In genomic region chr18:50306944-50307343, GRCh38 we compare ENCODE assay signal across 9 cellular contexts. TPM values are rescaled to one million over a fixed set of nuclear protein-coding genes. Genes with fewer than 3 reads are reported as not detected.
DNase-seq lines count a peak whose midpoint lies in the region; ATAC-seq and TF ChIP-seq lines count a peak whose summit lies in the region.
"Had no signal": no experiment of that assay in that cellular context is flagged by ENCODE, and none has a peak within 500 bp of the region (broad histone marks: within the 10 kb centered on the region; RNA-seq: fewer than 3 reads in every experiment).

No MANE protein-coding gene starts in this region.

- H2AFZ ChIP-seq in PC-9: peak overlapping the region; percentile 87

- BruUV-seq in PC-9 (replicated peaks; lab: Mats Ljungman, UMichigan): no TSS peak

- POLR2A ChIA-PET in PC-9 (lab: Charles Lee; ENCODE audit: unreplicated experiment): no interaction called here

- H3K4me1 ChIP-seq in PC-9 (replicated peaks; ENCODE audit: insufficient read depth) (peaks cover 18% of the 10 kb centered on the region), rectal smooth muscle tissue (ENCODE audit: control insufficient read depth, insufficient read depth, low read length) (no peaks in the 10 kb centered on the region)

- TF ChIP-seq CTCF in GM12864 (IDR thresholded peaks at IDR 0.05; ENCODE audit: low read depth, low read length, missing control alignments): no peak
- TF ChIP-seq CTCF in PC-9 (conservative IDR thresholded peaks at IDR 0.05): no peak

- H3K36me3 ChIP-seq in PC-9 (ENCODE audit: low read depth) (no peaks in the 10 kb centered on the region), rectal smooth muscle tissue (ENCODE audit: control insufficient read depth, insufficient read depth, low read length) (no peaks in the 10 kb centered on the region)
- H3K36me3 ChIP-seq: pancreas had no signal

- H3F3A ChIP-seq in PC-9 (ENCODE audit: insufficient read depth, low read depth): peaks cover 23% of the 10 kb centered on the region

- peak overlapping the region; percentile 99 for H3K27ac ChIP-seq in PC-9
- no peak overlapping the region for H3K27ac ChIP-seq in rectal smooth muscle tissue (ENCODE audit: low read depth, low read length)
- H3K27ac ChIP-seq: pancreas had no signal

- no peak for DNase-seq in GM12864 (ENCODE audit: low read depth)
- DNase-seq in PC-9: peak in 1 of 2 experiments; percentile 47
- DNase-seq in fibroblast of gingiva (ENCODE audit: low read depth): peak; percentile 22
- DNase-seq in stimulated activated CD4-positive, alpha-beta T cell treated with anti-CD3 and anti-CD28 coated beads, Interleukin-15, amount 100 ng/mL, for 24 hours: no peak
- DNase-seq in activated CD4-positive, alpha-beta T cell treated with anti-CD3 and anti-CD28 coated beads for 4 hours: no peak
- DNase-seq in NCI-H82 (lab: John Stamatoyannopoulos, UW): no peak

- H4K20me1 ChIP-seq in PC-9 (ENCODE audit: insufficient read depth): no peaks in the 10 kb centered on the region

- no peak overlapping the region for H3K9ac ChIP-seq in rectal smooth muscle tissue (ENCODE audit: low read length)

- no peaks in the 10 kb centered on the region for H3K9me2 ChIP-seq in PC-9 (ENCODE audit: insufficient read depth)

- H3K27me3 ChIP-seq in PC-9 (ENCODE audit: insufficient read depth, low read depth) (no peaks in the 10 kb centered on the region; the same call in 1 of the 2 replicates), rectal smooth muscle tissue (ENCODE audit: control insufficient read depth, insufficient read depth, low read length) (no peaks in the 10 kb centered on the region)
- H3K27me3 ChIP-seq: pancreas had no signal

- H3K9me3 ChIP-seq in PC-9 (ENCODE audit: insufficient read depth, low read depth): peaks cover 3% of the 10 kb centered on the region; the same call in 1 of the 2 replicates
- H3K9me3 ChIP-seq: pancreas had no signal

- CTCF ChIA-PET in PC-9 (lab: Charles Lee): interaction anchor here (0.6 kb wide), 1 partner anchor 49 kb away, joined by 3 read pairs; no protein-coding TSS in a partner anchor

- no peak for ATAC-seq in GM19452 (IDR thresholded peaks at IDR 0.05; ENCODE audit: unreplicated experiment)

- H3K4me3 ChIP-seq in GM12864 (ENCODE audit: low read depth, low read length) (peak overlapping the region; percentile 48), PC-9 (peak overlapping the region; percentile 78; the same call in 1 of the 2 replicates), rectal smooth muscle tissue (ENCODE audit: low read length) (peak overlapping the region; percentile 22)

- no peaks in the 10 kb centered on the region for H3K79me2 ChIP-seq in PC-9 (ENCODE audit: low read depth)

- intact Hi-C loops in PC-9 (cut with micrococcal nuclease; ENCODE audit: unreplicated experiment): no loop called here

- H3K4me2 ChIP-seq in PC-9: peak overlapping the region; percentile 97

RNA-seq across cellular contexts. Expression of gene CXXC1, which starts 19.5 kb away (rescaled TPM):
- total RNA-seq in PC-9 (2021): 48.2 and 54.7 TPM in 2 replicates

RNA-seq across cellular contexts. Expression of gene MBD1, which starts 25.6 kb away (rescaled TPM):
- 43.2 and 43.5 TPM in 2 replicates for total RNA-seq in PC-9 (2021)

RNA-seq across cellular contexts. Expression of gene CFAP53, which starts 40.6 kb away (rescaled TPM):
- total RNA-seq in PC-9 (2021): 1.9 and 2.1 TPM in 2 replicates

Comparison
In these comparisons a context has a peak if more than half of its experiments do, and no peak if none do; other contexts are left out.
1. H3K4me3 ChIP-seq: peak in every context shown above with its lines; median percentile 78 in PC-9; 48 in GM12864; 22 in rectal smooth muscle tissue.